1 cellular context compared by ENCODE assay signal in genomic region chr14:69636051-69636639, GRCh38.
TF ChIP-seq lines count a peak whose summit lies in the region.

No MANE protein-coding gene starts in this region.

TF ChIP-seq in SK-N-SH, 30 proteins besides CTCF, POLR2A, EP300 and RAD21 (continued from another document):
- TF ChIP-seq, protein P1, sequence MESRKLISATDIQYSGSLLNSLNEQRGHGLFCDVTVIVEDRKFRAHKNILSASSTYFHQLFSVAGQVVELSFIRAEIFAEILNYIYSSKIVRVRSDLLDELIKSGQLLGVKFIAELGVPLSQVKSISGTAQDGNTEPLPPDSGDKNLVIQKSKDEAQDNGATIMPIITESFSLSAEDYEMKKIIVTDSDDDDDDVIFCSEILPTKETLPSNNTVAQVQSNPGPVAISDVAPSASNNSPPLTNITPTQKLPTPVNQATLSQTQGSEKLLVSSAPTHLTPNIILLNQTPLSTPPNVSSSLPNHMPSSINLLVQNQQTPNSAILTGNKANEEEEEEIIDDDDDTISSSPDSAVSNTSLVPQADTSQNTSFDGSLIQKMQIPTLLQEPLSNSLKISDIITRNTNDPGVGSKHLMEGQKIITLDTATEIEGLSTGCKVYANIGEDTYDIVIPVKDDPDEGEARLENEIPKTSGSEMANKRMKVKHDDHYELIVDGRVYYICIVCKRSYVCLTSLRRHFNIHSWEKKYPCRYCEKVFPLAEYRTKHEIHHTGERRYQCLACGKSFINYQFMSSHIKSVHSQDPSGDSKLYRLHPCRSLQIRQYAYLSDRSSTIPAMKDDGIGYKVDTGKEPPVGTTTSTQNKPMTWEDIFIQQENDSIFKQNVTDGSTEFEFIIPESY (IDR thresholded peaks at IDR 0.05; ENCODE audit: borderline replicate concordance, low read depth), result no peak
